Comparison of ENCODE assay signal across 31 cellular contexts in the genomic region with DNA sequence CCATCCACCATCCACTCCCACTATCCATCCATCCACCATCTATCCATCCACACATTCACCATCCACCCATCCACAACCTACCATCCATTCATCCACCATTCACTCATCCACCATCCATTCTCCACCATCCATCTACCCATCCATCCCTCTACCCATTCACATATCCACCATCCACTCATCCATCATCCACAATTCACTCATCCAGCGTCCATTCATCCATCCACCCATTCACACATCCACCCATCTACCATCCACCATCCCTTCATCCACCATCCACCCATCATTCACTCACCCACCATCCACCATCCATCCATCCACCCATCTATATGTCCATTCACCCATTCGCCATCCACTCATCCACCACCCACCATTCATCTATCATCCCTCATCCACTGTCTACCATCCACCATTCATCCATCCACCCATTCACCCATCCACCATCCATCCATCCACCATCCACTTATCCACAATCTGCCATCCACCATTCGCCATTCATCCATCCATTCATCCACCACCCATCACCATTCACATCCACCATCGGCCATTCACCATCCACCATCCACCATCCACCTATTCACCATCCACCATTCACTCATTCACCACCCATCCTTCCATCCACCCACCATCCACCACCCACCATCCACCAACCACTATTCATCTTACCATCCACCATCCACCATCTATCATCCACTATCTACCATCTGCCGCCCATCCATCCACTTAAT. TPM values are rescaled to one million over a fixed set of nuclear protein-coding genes. Genes with fewer than 3 reads are reported as not detected.
"Had no signal": no experiment of that assay in that cellular context is flagged by ENCODE, and none has a peak within 500 bp of the region (broad histone marks: within the 10 kb centered on the region; RNA-seq: fewer than 3 reads in every experiment).

No MANE protein-coding gene starts in this region.

- H3K36me3 ChIP-seq: brain microvascular endothelial cell, esophagus muscularis mucosa, gastrocnemius medialis, heart left ventricle had no signal

- H3K27ac ChIP-seq: brain microvascular endothelial cell, esophagus muscularis mucosa, foreskin keratinocyte, gastrocnemius medialis, heart left ventricle had no signal

- H3K9me3 ChIP-seq: esophagus muscularis mucosa, gastrocnemius medialis, heart left ventricle had no signal

- ATAC-seq: activated T-helper 17 cell treated with anti-CD3 and anti-CD28 coated beads, Interleukin-2, amount 50 U/mL, for 72 hours; effector memory CD8-positive, alpha-beta T cell; foreskin keratinocyte; gastrocnemius medialis; heart left ventricle; T-helper 17 cell had no signal

- H3K4me1 ChIP-seq: foreskin keratinocyte, gastrocnemius medialis had no signal

- FAIRE-seq: astrocyte, colon had no signal

- DNase-seq: activated CD4-positive, alpha-beta memory T cell treated with anti-CD3 and anti-CD28 coated beads, Interleukin-2, amount 10 ng/mL, durations not matched to agents 7 days and 5 days; activated CD4-positive, alpha-beta T cell treated with anti-CD3 and anti-CD28 coated beads for 1 hour; activated CD4-positive, alpha-beta T cell treated with anti-CD3 and anti-CD28 coated beads for 4 hours; activated CD4-positive, alpha-beta T cell treated with anti-CD3 and anti-CD28 coated beads, Interleukin-2, amount 10 ng/mL, durations not matched to agents 7 days and 5 days; activated CD4-positive, alpha-beta T cell treated with anti-CD3 and anti-CD28 coated beads, Interleukin-2, amount 50 U/mL, for 4 hours; activated CD8-positive, alpha-beta memory T cell treated with anti-CD3 and anti-CD28 coated beads, Interleukin-2, amount 50 U/mL, for 48 hours; activated effector memory CD4-positive, alpha-beta T cell treated with Interleukin-2 at 50 U/mL for 16 hours; activated gamma-delta T cell treated with Interleukin-2 at 50 U/mL for 16 hours; activated naive CD4-positive, alpha-beta T cell treated with anti-CD3 and anti-CD28 coated beads, Interleukin-2, amount 50 U/mL, for 16 hours; activated naive CD4-positive, alpha-beta T cell treated with Interleukin-2 at 50 U/mL for 16 hours; activated T-cell treated with anti-CD3 and anti-CD28 coated beads for 4 hours; activated T-cell treated with anti-CD3 and anti-CD28 coated beads, Interleukin-2, amount 50 U/mL, for 24 hours; amniotic stem cell; anterior cingulate cortex; brain microvascular endothelial cell; caudate nucleus; cortex of kidney; dermis blood vessel endothelial cell; effector CD4-positive, alpha-beta T cell; effector memory CD8-positive, alpha-beta T cell; erythroblast; foreskin keratinocyte; gastrocnemius medialis; glutamatergic neuron; heart left ventricle; T-helper 1 cell; T-helper 17 cell had no signal

- H3K4me3 ChIP-seq: esophagus muscularis mucosa, gastrocnemius medialis, heart left ventricle had no signal

RNA-seq across cellular contexts. Expression of a gene that starts 2.0 kb away (rescaled TPM):
- total RNA-seq: dermis blood vessel endothelial cell had no signal
